Comparison of ENCODE assay signal across 9 cellular contexts in the genomic region with DNA sequence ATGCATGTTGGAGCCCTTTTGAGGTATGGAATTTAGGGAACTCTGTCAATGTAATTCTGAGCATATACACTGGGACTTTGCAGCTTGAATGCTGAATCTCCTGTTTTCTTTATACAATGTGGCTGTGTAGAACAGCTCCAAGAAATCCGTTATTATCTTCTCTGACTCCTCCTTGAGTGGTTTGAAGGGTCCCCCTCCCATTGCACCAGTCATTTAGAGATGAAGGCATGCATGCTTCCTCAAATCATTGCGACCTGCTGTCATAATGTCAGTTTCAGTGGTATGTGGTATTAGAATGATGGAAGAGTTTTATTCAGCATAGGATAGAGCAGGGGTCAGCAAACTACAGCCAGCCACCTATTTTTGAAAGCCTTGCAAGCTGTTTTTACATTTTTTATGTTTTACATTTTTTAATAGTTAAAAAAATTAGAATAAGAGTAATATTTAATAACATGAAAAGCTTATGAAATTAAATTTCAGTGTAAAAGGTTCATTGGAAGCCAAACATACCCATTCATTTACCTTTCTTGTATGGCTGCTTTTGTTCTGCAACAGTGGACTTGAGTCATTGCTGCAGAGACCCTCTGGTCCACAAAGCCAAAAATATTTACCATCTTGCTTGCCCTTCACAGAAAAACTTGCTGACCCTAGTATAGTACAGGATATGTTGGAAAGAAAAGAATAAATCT. TPM values are rescaled to one million over a fixed set of nuclear protein-coding genes. Genes with fewer than 3 reads are reported as not detected.
DNase-seq lines count a peak whose midpoint lies in the region; ATAC-seq, FAIRE-seq and TF ChIP-seq lines count a peak whose summit lies in the region.
"Had no signal": no experiment of that assay in that cellular context is flagged by ENCODE, and none has a peak within 500 bp of the region (broad histone marks: within the 10 kb centered on the region; RNA-seq: fewer than 3 reads in every experiment).

No MANE protein-coding gene starts in this region.

- H3K4me1 Mint-ChIP-seq in CD8-positive, alpha-beta memory T cell, result peaks cover 75 to 91% (median 89%) of the 10 kb centered on the region in 3 donors
- H3K4me1 Mint-ChIP-seq in activated naive CD4-positive, alpha-beta T cell treated with anti-CD3 and anti-CD28 coated beads, Interleukin-2, amount 50 U/mL, for 24 hours, result peaks cover 88% of the 10 kb centered on the region
- peaks cover 7% of the 10 kb centered on the region; the same call in 2 of the 3 replicates for H3K4me1 Mint-ChIP-seq in GM23338

- peak overlapping the region; percentile 21 for H3K4me3 ChIP-seq in CD8-positive, alpha-beta memory T cell (ENCODE audit: low read length)
- H3K4me3 ChIP-seq in pancreas (no peak overlapping the region), GM23338 (no peak overlapping the region)

- ATAC-seq in GM19397 (IDR thresholded peaks at IDR 0.05; ENCODE audit: unreplicated experiment) (peak; percentile 59), HG03342 (IDR thresholded peaks at IDR 0.05; ENCODE audit: unreplicated experiment) (peak; percentile 77), pancreas (no peak), GM23338 (no peak)

- CTCF ChIA-PET in CD8-positive, alpha-beta memory T cell (lab: Charles Lee), result interaction anchor here (1.2 to 3.2 kb wide), 2 partner anchors 9 to 109 kb away, joined by 3 to 19 read pairs; partner anchors contain the start of gene STK17A

- 66 to 72% methylated on average over 2 of the region's 2 CpGs for WGBS in pancreas, 2 donors

- H3K27ac ChIP-seq in CD8-positive, alpha-beta memory T cell (ENCODE audit: low read depth, low read length), result no peak overlapping the region
- peak overlapping the region in 1 of 4 donors; percentile 30 for H3K27ac ChIP-seq in pancreas
- H3K27ac ChIP-seq in GM23338 (ENCODE audit: low read depth), result no peak overlapping the region
- H3K27ac ChIP-seq: parathyroid adenoma had no signal

- no peaks in the 10 kb centered on the region for H3K9me3 ChIP-seq in CD8-positive, alpha-beta memory T cell (ENCODE audit: low read length)
- H3K9me3 ChIP-seq in pancreas, result no peaks in the 10 kb centered on the region

- peaks cover 0 to 52% (median 11%) of the 10 kb centered on the region in 3 donors for H3K36me3 Mint-ChIP-seq in CD8-positive, alpha-beta memory T cell
- H3K36me3 Mint-ChIP-seq in activated naive CD4-positive, alpha-beta T cell treated with anti-CD3 and anti-CD28 coated beads, Interleukin-2, amount 50 U/mL, for 24 hours, result peaks cover 5% of the 10 kb centered on the region
- H3K36me3 Mint-ChIP-seq in GM23338 (ENCODE audit: low read depth), result no peaks in the 10 kb centered on the region

- no peak for DNase-seq in CD8-positive, alpha-beta memory T cell
- DNase-seq in pancreas (no peak), cerebellar cortex (ENCODE audit: low spot score) (no peak), GM23338 (ENCODE audit: low spot score) (no peak), NCI-H1436 (lab: John Stamatoyannopoulos, UW) (no peak)

- H2AFZ ChIP-seq in GM23338, result no peak overlapping the region
- H2AFZ ChIP-seq: parathyroid adenoma had no signal

- peaks cover 85% of the 10 kb centered on the region for H3K4me1 ChIP-seq in CD8-positive, alpha-beta memory T cell (ENCODE audit: insufficient read depth, low read length)
- H3K4me1 ChIP-seq in pancreas (peaks cover 6 to 46% (median 35%) of the 10 kb centered on the region in 3 donors), GM23338 (ENCODE audit: insufficient read depth) (peaks cover 5% of the 10 kb centered on the region; the same call in 1 of the 2 replicates)
- H3K4me1 ChIP-seq: parathyroid adenoma had no signal

- H3K9me2 ChIP-seq in GM23338 (ENCODE audit: insufficient read depth), result no peaks in the 10 kb centered on the region

- intact Hi-C loops in pancreas (cut with DNase I), result no loop called here

- H3K79me2 ChIP-seq in GM23338 (replicated peaks; ENCODE audit: insufficient read depth), result peaks cover 97% of the 10 kb centered on the region

- no peaks in the 10 kb centered on the region for H3K9me3 Mint-ChIP-seq in CD8-positive, alpha-beta memory T cell
- H3K9me3 Mint-ChIP-seq in activated naive CD4-positive, alpha-beta T cell treated with anti-CD3 and anti-CD28 coated beads, Interleukin-2, amount 50 U/mL, for 24 hours, result no peaks in the 10 kb centered on the region
- H3K9me3 Mint-ChIP-seq in GM23338, result no peaks in the 10 kb centered on the region

- no peak for FAIRE-seq in pancreas (lab: Jason Lieb, UNC)

- H3K36me3 ChIP-seq in CD8-positive, alpha-beta memory T cell (ENCODE audit: insufficient read depth, low read length), result no peaks in the 10 kb centered on the region
- H3K36me3 ChIP-seq in pancreas (peaks cover 0 to 2% (median 0%) of the 10 kb centered on the region in 3 donors), GM23338 (ENCODE audit: insufficient read depth) (no peaks in the 10 kb centered on the region)

- TF ChIP-seq CTCF in pancreas (IDR thresholded peaks at IDR 0.05), result no peak
- TF ChIP-seq CTCF in GM23338 (conservative IDR thresholded peaks at IDR 0.05; ENCODE audit: low read depth in 2 of 2), result no peak

- H3F3A ChIP-seq in GM23338 (replicated peaks; ENCODE audit: low read depth), result no peaks in the 10 kb centered on the region

- H3K4me2 ChIP-seq in GM23338, result no peak overlapping the region

- peak overlapping the region; percentile 78 to 93 (median 88) for H3K27ac Mint-ChIP-seq in CD8-positive, alpha-beta memory T cell
- H3K27ac Mint-ChIP-seq in activated naive CD4-positive, alpha-beta T cell treated with anti-CD3 and anti-CD28 coated beads, Interleukin-2, amount 50 U/mL, for 24 hours, result peak overlapping the region; percentile 87
- no peak overlapping the region; the same call in 1 of the 2 replicates for H3K27ac Mint-ChIP-seq in GM23338

- POLR2A ChIA-PET in CD8-positive, alpha-beta memory T cell (lab: Charles Lee), result no interaction called here

- peak overlapping the region; percentile 49 to 79 (median 75) for H3K4me3 Mint-ChIP-seq in CD8-positive, alpha-beta memory T cell
- peak overlapping the region; percentile 71 for H3K4me3 Mint-ChIP-seq in activated naive CD4-positive, alpha-beta T cell treated with anti-CD3 and anti-CD28 coated beads, Interleukin-2, amount 50 U/mL, for 24 hours
- no peak overlapping the region for H3K4me3 Mint-ChIP-seq in GM23338

- no peaks in the 10 kb centered on the region; the same call in 1 of the 2 replicates for H4K20me1 ChIP-seq in GM23338 (replicated peaks; ENCODE audit: insufficient read depth)

- H3K27me3 ChIP-seq in CD8-positive, alpha-beta memory T cell (ENCODE audit: insufficient read depth, low read length, poor library complexity, severe bottlenecking), result no peaks in the 10 kb centered on the region
- no peaks in the 10 kb centered on the region for H3K27me3 ChIP-seq in pancreas
- H3K27me3 ChIP-seq in GM23338 (ENCODE audit: insufficient read depth), result no peaks in the 10 kb centered on the region

- no peaks in the 10 kb centered on the region for H3K27me3 Mint-ChIP-seq in CD8-positive, alpha-beta memory T cell
- H3K27me3 Mint-ChIP-seq in activated naive CD4-positive, alpha-beta T cell treated with anti-CD3 and anti-CD28 coated beads, Interleukin-2, amount 50 U/mL, for 24 hours, result no peaks in the 10 kb centered on the region
- no peaks in the 10 kb centered on the region for H3K27me3 Mint-ChIP-seq in GM23338 (ENCODE audit: insufficient read depth, low read depth, poor library complexity)

TF ChIP-seq in GM23338, 12 proteins besides CTCF, POLR2A, EP300 and RAD21 (continues in another document):
- TF ChIP-seq EZH2phosphoT487 (IDR thresholded peaks at IDR 0.05; ENCODE audit: unreplicated experiment), result no peak
- TF ChIP-seq CREB1 (CRISPR knock-in tag; IDR thresholded peaks at IDR 0.05; ENCODE audit: low read depth), result no peak
- TF ChIP-seq, protein P1, sequence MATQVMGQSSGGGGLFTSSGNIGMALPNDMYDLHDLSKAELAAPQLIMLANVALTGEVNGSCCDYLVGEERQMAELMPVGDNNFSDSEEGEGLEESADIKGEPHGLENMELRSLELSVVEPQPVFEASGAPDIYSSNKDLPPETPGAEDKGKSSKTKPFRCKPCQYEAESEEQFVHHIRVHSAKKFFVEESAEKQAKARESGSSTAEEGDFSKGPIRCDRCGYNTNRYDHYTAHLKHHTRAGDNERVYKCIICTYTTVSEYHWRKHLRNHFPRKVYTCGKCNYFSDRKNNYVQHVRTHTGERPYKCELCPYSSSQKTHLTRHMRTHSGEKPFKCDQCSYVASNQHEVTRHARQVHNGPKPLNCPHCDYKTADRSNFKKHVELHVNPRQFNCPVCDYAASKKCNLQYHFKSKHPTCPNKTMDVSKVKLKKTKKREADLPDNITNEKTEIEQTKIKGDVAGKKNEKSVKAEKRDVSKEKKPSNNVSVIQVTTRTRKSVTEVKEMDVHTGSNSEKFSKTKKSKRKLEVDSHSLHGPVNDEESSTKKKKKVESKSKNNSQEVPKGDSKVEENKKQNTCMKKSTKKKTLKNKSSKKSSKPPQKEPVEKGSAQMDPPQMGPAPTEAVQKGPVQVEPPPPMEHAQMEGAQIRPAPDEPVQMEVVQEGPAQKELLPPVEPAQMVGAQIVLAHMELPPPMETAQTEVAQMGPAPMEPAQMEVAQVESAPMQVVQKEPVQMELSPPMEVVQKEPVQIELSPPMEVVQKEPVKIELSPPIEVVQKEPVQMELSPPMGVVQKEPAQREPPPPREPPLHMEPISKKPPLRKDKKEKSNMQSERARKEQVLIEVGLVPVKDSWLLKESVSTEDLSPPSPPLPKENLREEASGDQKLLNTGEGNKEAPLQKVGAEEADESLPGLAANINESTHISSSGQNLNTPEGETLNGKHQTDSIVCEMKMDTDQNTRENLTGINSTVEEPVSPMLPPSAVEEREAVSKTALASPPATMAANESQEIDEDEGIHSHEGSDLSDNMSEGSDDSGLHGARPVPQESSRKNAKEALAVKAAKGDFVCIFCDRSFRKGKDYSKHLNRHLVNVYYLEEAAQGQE (IDR thresholded peaks at IDR 0.05; ENCODE audit: unreplicated experiment), result no peak
- TF ChIP-seq EZH2 (IDR thresholded peaks at IDR 0.05; ENCODE audit: low read depth, unreplicated experiment), result no peak
- no peak for TF ChIP-seq JUNB (IDR thresholded peaks at IDR 0.05; ENCODE audit: unreplicated experiment)
- TF ChIP-seq, protein P2, sequence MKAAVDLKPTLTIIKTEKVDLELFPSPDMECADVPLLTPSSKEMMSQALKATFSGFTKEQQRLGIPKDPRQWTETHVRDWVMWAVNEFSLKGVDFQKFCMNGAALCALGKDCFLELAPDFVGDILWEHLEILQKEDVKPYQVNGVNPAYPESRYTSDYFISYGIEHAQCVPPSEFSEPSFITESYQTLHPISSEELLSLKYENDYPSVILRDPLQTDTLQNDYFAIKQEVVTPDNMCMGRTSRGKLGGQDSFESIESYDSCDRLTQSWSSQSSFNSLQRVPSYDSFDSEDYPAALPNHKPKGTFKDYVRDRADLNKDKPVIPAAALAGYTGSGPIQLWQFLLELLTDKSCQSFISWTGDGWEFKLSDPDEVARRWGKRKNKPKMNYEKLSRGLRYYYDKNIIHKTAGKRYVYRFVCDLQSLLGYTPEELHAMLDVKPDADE (IDR thresholded peaks at IDR 0.05), result no peak
- no peak for TF ChIP-seq POLR2AphosphoS5 (IDR thresholded peaks at IDR 0.05; ENCODE audit: low read depth)

RNA-seq across cellular contexts. Expression of gene STK17A, which starts 8.1 kb away (rescaled TPM):
- 10 to 100 TPM; 45.5 to 45.8 TPM for total RNA-seq in CD8-positive, alpha-beta memory T cell
- polyA plus RNA-seq in CD8-positive, alpha-beta memory T cell, result 270 TPM
- total RNA-seq in pancreas, result 10 to 100 TPM in 4 of 6 donors, 1 to 10 TPM in 2; 9.4 to 19.3 (median 11.7) TPM
- polyA plus RNA-seq in pancreas (10 to 100 TPM in 1 of 2 donors, 1 to 10 TPM in 1; 7.0 to 11.7 TPM), GM23338 (2016; fragmentation: Nextera tagmentation; extraction: Ambion mirVana) (19.0 and 21.2 TPM in 2 replicates)
- total RNA-seq in GM23338 (2014; rRNA removed; shearing (Covaris generic)), result 21.8 and 28.0 TPM in 2 replicates

Comparison
In these comparisons a context has a peak if more than half of its experiments do, and no peak if none do; other contexts are left out.
1. ATAC-seq: peak in GM19397 (single experiment) and HG03342 (single experiment); none in pancreas (0 of 4) and GM23338 (single experiment).